9 cellular contexts compared by ENCODE assay signal in genomic region chr22:50548046-50548912, GRCh38. TPM values are rescaled to one million over a fixed set of nuclear protein-coding genes. Genes with fewer than 3 reads are reported as not detected.
DNase-seq lines count a peak whose midpoint lies in the region; ATAC-seq and TF ChIP-seq lines count a peak whose summit lies in the region.
"Had no signal": no experiment of that assay in that cellular context is flagged by ENCODE, and none has a peak within 500 bp of the region (broad histone marks: within the 10 kb centered on the region; RNA-seq: fewer than 3 reads in every experiment).

No MANE protein-coding gene starts in this region.

- H3K27ac Mint-ChIP-seq in activated CD8-positive, alpha-beta T cell treated with anti-CD3 and anti-CD28 coated beads for 36 hours = peak overlapping the region; percentile 86

- peaks cover 37% of the 10 kb centered on the region for H3K4me1 Mint-ChIP-seq in activated CD8-positive, alpha-beta T cell treated with anti-CD3 and anti-CD28 coated beads for 36 hours (ENCODE audit: low read depth)

- peak overlapping the region; percentile 68 for H3K4me3 Mint-ChIP-seq in activated CD8-positive, alpha-beta T cell treated with anti-CD3 and anti-CD28 coated beads for 36 hours

- POLR2A ChIA-PET in activated CD8-positive, alpha-beta T cell treated with anti-CD3 and anti-CD28 coated beads for 36 hours (lab: Charles Lee) = interaction anchor here (0.8 to 5.7 kb wide), 14 partner anchors 9 to 79 kb away, joined by 3 to 43 read pairs (median 6); partner anchors contain the start of genes CHKB, SCO2, SYCE3 and TYMP

- no peaks in the 10 kb centered on the region for H3K27me3 Mint-ChIP-seq in activated CD8-positive, alpha-beta T cell treated with anti-CD3 and anti-CD28 coated beads for 36 hours

- no peak for TF ChIP-seq EP300 in sigmoid colon (IDR thresholded peaks at IDR 0.05)

- peak; percentile 76 for DNase-seq in activated CD8-positive, alpha-beta T cell treated with anti-CD3 and anti-CD28 coated beads for 36 hours
- DNase-seq in germinal center (ENCODE audit: low spot score) = peak; percentile 70
- DNase-seq in stimulated activated naive CD4-positive, alpha-beta T cell (lab: John Stamatoyannopoulos, UW) = peak; percentile 28 to 71 (median 56)
- DNase-seq in iPS-NIHi7 (ENCODE audit: extremely low spot score) = no peak
- no peak for DNase-seq in NCI-H510A treated with DMSO at 0.1 percent for 48 hours (lab: John Stamatoyannopoulos, UW)
- no peak for DNase-seq in SHP77 (lab: John Stamatoyannopoulos, UW)
- no peak for DNase-seq in sigmoid colon

- no peaks in the 10 kb centered on the region for H3K9me3 Mint-ChIP-seq in activated CD8-positive, alpha-beta T cell treated with anti-CD3 and anti-CD28 coated beads for 36 hours

- TF ChIP-seq CTCF in activated CD8-positive, alpha-beta T cell treated with anti-CD3 and anti-CD28 coated beads for 36 hours (IDR thresholded peaks at IDR 0.05) = peak; percentile 35
- no peak for TF ChIP-seq CTCF in sigmoid colon (IDR thresholded peaks at IDR 0.05)

- H3K27ac ChIP-seq in sigmoid colon = no peak overlapping the region

- peak; percentile 46 for ATAC-seq in activated CD8-positive, alpha-beta T cell treated with anti-CD3 and anti-CD28 coated beads for 36 hours

- H3K36me3 Mint-ChIP-seq in activated CD8-positive, alpha-beta T cell treated with anti-CD3 and anti-CD28 coated beads for 36 hours (ENCODE audit: low read depth) = no peaks in the 10 kb centered on the region

- H3K9me3 ChIP-seq in sigmoid colon = no peaks in the 10 kb centered on the region

- CTCF ChIA-PET in activated CD8-positive, alpha-beta T cell treated with anti-CD3 and anti-CD28 coated beads for 36 hours (lab: Charles Lee) = interaction anchor here (0.7 to 4.6 kb wide), 11 partner anchors 9 to 272 kb away, joined by 3 to 32 read pairs (median 9); partner anchors contain the start of genes SCO2, SYCE3 and TYMP

- no peaks in the 10 kb centered on the region for H3K36me3 ChIP-seq in sigmoid colon

- peak overlapping the region in 2 of 4 donors; percentile 27 to 34 for H3K4me3 ChIP-seq in sigmoid colon

- 5 to 12% methylated on average over 56 of the region's 56 CpGs for WGBS in sigmoid colon, 2 donors

- H3K4me1 ChIP-seq in sigmoid colon = peaks cover 0 to 30% (median 23%) of the 10 kb centered on the region in 4 donors

- TF ChIP-seq POLR2A in GM19193 (IDR thresholded peaks at IDR 0.05; ENCODE audit: extremely low read depth, insufficient read depth, insufficient read length) (peak; percentile 71), sigmoid colon (IDR thresholded peaks at IDR 0.05) (no peak)

- peaks cover 25 to 74% (median 66%) of the 10 kb centered on the region in 3 donors for H3K27me3 ChIP-seq in sigmoid colon

- intact Hi-C loops in activated CD8-positive, alpha-beta T cell treated with anti-CD3 and anti-CD28 coated beads for 36 hours (cut with micrococcal nuclease) = no loop called here
- intact Hi-C loops in sigmoid colon (cut with DNase I) = no loop called here

RNA-seq across cellular contexts. Expression of gene KLHDC7B, which starts 2.6 kb away (rescaled TPM):
- 1 to 10 TPM; 5.8 to 6.8 TPM for total RNA-seq in activated CD8-positive, alpha-beta T cell treated with anti-CD3 and anti-CD28 coated beads for 36 hours
- not detected for total RNA-seq in sigmoid colon
- polyA plus RNA-seq in sigmoid colon = 1 to 10 TPM in 1 of 3 donors, not detected in 2; 2.0 TPM

RNA-seq across cellular contexts. Expression of gene SYCE3, which starts 14.4 kb away (rescaled TPM):
- not detected for total RNA-seq in activated CD8-positive, alpha-beta T cell treated with anti-CD3 and anti-CD28 coated beads for 36 hours
- not detected for total RNA-seq in sigmoid colon
- polyA plus RNA-seq in sigmoid colon = not detected
- total RNA-seq: T-helper 2 cell treated with Interferon-gamma antibody and Interleukin-4, amounts not matched to agents 100 ng/mL and 5 ng/mL, for 36 hours had no signal

RNA-seq across cellular contexts. Expression of gene TYMP, which starts 18.5 kb away (rescaled TPM):
- total RNA-seq in activated CD8-positive, alpha-beta T cell treated with anti-CD3 and anti-CD28 coated beads for 36 hours = 10 to 100 TPM; 24.2 to 24.7 TPM
- 10 to 100 TPM; 20.0 to 44.3 (median 22.5) TPM for total RNA-seq in sigmoid colon
- polyA plus RNA-seq in sigmoid colon = 100 to 1,000 TPM in 1 of 3 donors, 10 to 100 TPM in 2; 17.4 to 169 (median 89.5) TPM

RNA-seq across cellular contexts. Expression of gene SCO2, which starts 22.9 kb away (rescaled TPM):
- 1 to 10 TPM in 1 of 2 experiments, not detected in 1; 2.7 TPM for total RNA-seq in activated CD8-positive, alpha-beta T cell treated with anti-CD3 and anti-CD28 coated beads for 36 hours
- total RNA-seq in sigmoid colon = 1 to 10 TPM in 3 of 4 donors, not detected in 1; 1.3 to 1.8 (median 1.4) TPM
- polyA plus RNA-seq in sigmoid colon = 1 to 10 TPM; 3.9 to 5.4 (median 5.1) TPM

RNA-seq across cellular contexts. Expression of gene CPT1B, which starts 29.9 kb away (rescaled TPM):
- total RNA-seq in activated CD8-positive, alpha-beta T cell treated with anti-CD3 and anti-CD28 coated beads for 36 hours = 10 to 100 TPM; 42.9 to 43.7 TPM
- 10 to 100 TPM in 1 of 4 donors, 1 to 10 TPM in 3; 1.4 to 10.2 (median 6.1) TPM for total RNA-seq in sigmoid colon
- 10 to 100 TPM in 1 of 3 donors, 1 to 10 TPM in 2; 3.2 to 22.6 (median 4.2) TPM for polyA plus RNA-seq in sigmoid colon

Comparison
In these comparisons a context has a peak if more than half of its experiments do, and no peak if none do; other contexts are left out.
1. DNase-seq: peak in activated CD8-positive, alpha-beta T cell treated with anti-CD3 and anti-CD28 coated beads for 36 hours (single experiment), germinal center (single experiment) and stimulated activated naive CD4-positive, alpha-beta T cell (6 of 6); none in iPS-NIHi7 (single experiment), NCI-H510A treated with DMSO at 0.1 percent for 48 hours (single experiment), SHP77 (0 of 2) and sigmoid colon (single experiment).
2. RNA of gene KLHDC7B, which starts 2.6 kb away (total RNA-seq): 5.8 to 6.8 TPM in activated CD8-positive, alpha-beta T cell treated with anti-CD3 and anti-CD28 coated beads for 36 hours; not detected in sigmoid colon; every median in the first group is over 4 times any median in the second.